9 cellular contexts compared by ENCODE assay signal in the genomic region with DNA sequence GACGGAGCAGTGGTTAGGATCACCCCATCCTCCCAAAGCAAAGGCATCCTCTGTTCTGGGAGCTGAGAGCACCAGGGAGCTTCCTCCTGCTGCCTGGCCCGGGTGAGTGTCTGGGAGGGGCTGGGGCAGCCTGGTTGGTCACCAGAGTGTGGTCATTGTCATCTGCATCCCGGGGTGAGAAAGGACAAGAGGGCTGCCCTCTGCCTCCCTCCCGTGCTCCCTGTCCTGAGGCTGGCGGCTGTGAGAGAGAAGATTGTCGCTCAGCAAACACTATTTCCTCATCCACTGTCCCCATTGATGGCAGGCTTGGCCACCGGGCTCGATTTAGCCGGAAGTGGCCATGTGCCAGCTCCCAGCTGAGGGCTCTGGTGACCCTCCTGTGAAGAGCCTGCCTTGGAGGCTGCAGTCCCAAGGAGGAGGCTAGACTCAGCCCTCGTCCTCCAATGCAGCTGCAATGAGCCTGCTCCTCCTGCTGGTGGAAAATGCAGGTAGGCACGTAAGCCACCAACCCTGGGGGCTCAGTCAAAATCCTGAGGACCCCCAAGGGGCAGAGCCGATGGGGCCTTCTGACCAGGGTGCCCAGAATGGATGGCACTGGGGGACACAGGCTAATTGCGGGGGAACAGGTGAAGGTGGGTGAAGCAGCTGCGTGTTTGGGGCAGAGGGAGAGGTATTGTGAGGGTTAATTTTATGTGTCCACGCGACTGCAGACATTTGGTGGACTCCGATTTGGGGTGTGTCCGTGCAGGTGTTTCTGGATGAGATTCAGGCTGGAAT.
DNase-seq lines count a peak whose midpoint lies in the region; ATAC-seq, FAIRE-seq and TF ChIP-seq lines count a peak whose summit lies in the region.
"Had no signal": no experiment of that assay in that cellular context is flagged by ENCODE, and none has a peak within 500 bp of the region (broad histone marks: within the 10 kb centered on the region; RNA-seq: fewer than 3 reads in every experiment).

No MANE protein-coding gene starts in this region.

- no peaks in the 10 kb centered on the region for H3K27me3 ChIP-seq in Caco-2 (replicated peaks; ENCODE audit: control insufficient read depth, insufficient read depth, low read length)
- H3K27me3 ChIP-seq in K562 (ENCODE audit: control insufficient read depth in 2 of 2, insufficient read depth in 2 of 2, low read length in 2 of 2), result no peaks in the 10 kb centered on the region

- H3K4me3 Mint-ChIP-seq in Caco-2 (ENCODE audit: unreplicated experiment), result no peak overlapping the region
- H3K4me3 Mint-ChIP-seq: activated naive CD8-positive, alpha-beta T cell treated with anti-CD3 and anti-CD28 coated beads for 36 hours had no signal

- H3K4me1 ChIP-seq in Caco-2 (no peaks in the 10 kb centered on the region), K562 (replicated peaks in 1 of 2; ENCODE audit: control insufficient read depth in 2 of 2, insufficient read depth in 2 of 2, low read length in 2 of 2) (no peaks in the 10 kb centered on the region)

- POLR2A ChIA-PET in Caco-2 (lab: Charles Lee), result no interaction called here
- POLR2A ChIA-PET in K562 (lab: Yijun Ruan, JAX), result interaction anchor here (2.0 kb wide), 1 partner anchor 10 kb away, joined by 4 read pairs; no protein-coding TSS in a partner anchor

- H3K27ac ChIP-seq in K562 (ENCODE audit: extremely low read depth, low read depth, low read length), result no peak overlapping the region

- in situ Hi-C loops in K562 (cut with MboI), result no loop called here

- no peaks in the 10 kb centered on the region for H4K20me1 ChIP-seq in K562 (replicated peaks; ENCODE audit: control insufficient read depth, insufficient read depth, low read length)

- TF ChIP-seq CTCF in Caco-2 (IDR thresholded peaks at IDR 0.05; ENCODE audit: insufficient read depth in 1 of 2, low read depth in 1 of 2, low read length in 1 of 2, severe bottlenecking in 1 of 2, unreplicated experiment in 1 of 2) (peak in 1 of 2 experiments; percentile 37), LNCaP clone FGC (IDR thresholded peaks at IDR 0.05; ENCODE audit: control insufficient read depth, extremely low read depth, insufficient read depth) (peak; percentile 19; the same call in 1 of the 2 replicates), K562 (IDR thresholded peaks at IDR 0.05 in 2 of 3, conservative IDR thresholded peaks at IDR 0.05 in 1 of 3; ENCODE audit: insufficient read depth in 2 of 3, low read depth in 1 of 3, low read length in 3 of 3) (0 out of 6 replicates have a peak, but pooled peaks of 2 of the 3 experiments have one; percentile 21 to 28)

- H3K27ac Mint-ChIP-seq in Caco-2 (ENCODE audit: unreplicated experiment), result no peak overlapping the region
- H3K27ac Mint-ChIP-seq: activated naive CD8-positive, alpha-beta T cell treated with anti-CD3 and anti-CD28 coated beads for 36 hours had no signal

- FAIRE-seq in K562 (lab: Jason Lieb, UNC), result no peak

- no peak for TF ChIP-seq POLR2A in K562 (conservative IDR thresholded peaks at IDR 0.05)

- H3K4me3 ChIP-seq in Caco-2 (ENCODE audit: low read depth, low read length), result no peak overlapping the region
- no peak overlapping the region for H3K4me3 ChIP-seq in LNCaP clone FGC (ENCODE audit: low read depth, low read length)
- no peak overlapping the region for H3K4me3 ChIP-seq in K562

- no peak overlapping the region for H3K4me2 ChIP-seq in K562 (ENCODE audit: insufficient read depth, low read length)

- DNase-seq in Caco-2 (peak; percentile 19 to 26), LNCaP clone FGC (ENCODE audit: low read depth) (no peak), K562 (ENCODE audit: extremely low read depth in 1 of 4, low spot score in 3 of 4) (no peak), mesenteric fat pad (ENCODE audit: low spot score) (peak; percentile 79)
- no peak for DNase-seq in effector CD8-positive, alpha-beta T cell (lab: John Stamatoyannopoulos, UW)
- DNase-seq: activated naive CD8-positive, alpha-beta T cell treated with anti-CD3 and anti-CD28 coated beads for 36 hours had no signal

- 2% methylated on average over 14 of the region's 18 CpGs for WGBS in K562 (ENCODE audit: insufficient coverage, low coverage, missing lambda C conversion rate)

- H3K9ac ChIP-seq in K562 (ENCODE audit: insufficient read depth in 1 of 2, low read depth in 2 of 2, low read length in 2 of 2), result no peak overlapping the region; a peak in 1 of 4 replicates

- H3K36me3 Mint-ChIP-seq in Caco-2 (ENCODE audit: insufficient read depth, unreplicated experiment), result no peaks in the 10 kb centered on the region
- H3K36me3 Mint-ChIP-seq: activated naive CD8-positive, alpha-beta T cell treated with anti-CD3 and anti-CD28 coated beads for 36 hours had no signal

- no peaks in the 10 kb centered on the region for H3K9me1 ChIP-seq in K562 (ENCODE audit: control insufficient read depth, insufficient read depth, low read length)

- peaks cover 5% of the 10 kb centered on the region for H3K9me3 Mint-ChIP-seq in Caco-2 (ENCODE audit: unreplicated experiment)
- H3K9me3 Mint-ChIP-seq: activated naive CD8-positive, alpha-beta T cell treated with anti-CD3 and anti-CD28 coated beads for 36 hours had no signal

- H3K79me2 ChIP-seq in K562 (ENCODE audit: control insufficient read depth, insufficient read depth, low read length), result no peaks in the 10 kb centered on the region

- BruUV-seq in Caco-2 (replicated peaks; lab: Mats Ljungman, UMichigan) (no TSS peak), K562 (replicated peaks; lab: Mats Ljungman, UMichigan) (no TSS peak)

- peak in 1 of 2 experiments; percentile 32; a peak in 1 of 4 replicates for TF ChIP-seq RAD21 in K562 (CRISPR knock-in tag; conservative IDR thresholded peaks at IDR 0.05 in 1 of 2, IDR thresholded peaks at IDR 0.05 in 1 of 2)

- TF ChIP-seq EP300 in K562 (IDR thresholded peaks at IDR 0.05; ENCODE audit: low read length), result no peak

- H3K27me3 Mint-ChIP-seq in Caco-2 (ENCODE audit: insufficient read depth, unreplicated experiment), result peaks cover 4% of the 10 kb centered on the region

- H3K36me3 ChIP-seq in Caco-2 (ENCODE audit: control insufficient read depth, insufficient read depth, low read length) (no peaks in the 10 kb centered on the region), K562 (ENCODE audit: control insufficient read depth, insufficient read depth, low read length) (no peaks in the 10 kb centered on the region)

- H3K4me1 Mint-ChIP-seq in Caco-2 (ENCODE audit: low read depth, unreplicated experiment), result no peaks in the 10 kb centered on the region
- H3K4me1 Mint-ChIP-seq: activated naive CD8-positive, alpha-beta T cell treated with anti-CD3 and anti-CD28 coated beads for 36 hours had no signal

- H3K9me3 ChIP-seq in Caco-2 (no peaks in the 10 kb centered on the region), K562 (replicated peaks; ENCODE audit: control insufficient read depth, insufficient read depth, low read depth, low read length) (no peaks in the 10 kb centered on the region; the same call in 1 of the 2 replicates)

- CTCF ChIA-PET in Caco-2 (lab: Charles Lee), result interaction anchor here (0.6 to 1.0 kb wide), 2 partner anchors 208 to 216 kb away, joined by 3 read pairs; no protein-coding TSS in a partner anchor
- CTCF ChIA-PET in K562 (lab: Yijun Ruan, JAX; ENCODE audit: low intra/inter-chr PET ratio), result no interaction called here

- ATAC-seq in K562 (no peak), GM21423 (IDR thresholded peaks at IDR 0.05; ENCODE audit: unreplicated experiment) (no peak), GM18861 (IDR thresholded peaks at IDR 0.05; ENCODE audit: unreplicated experiment) (no peak), GM21381 (IDR thresholded peaks at IDR 0.05; ENCODE audit: unreplicated experiment) (no peak)

- H2AFZ ChIP-seq in K562 (ENCODE audit: low read depth, low read length), result no peak overlapping the region

- intact Hi-C loops in Caco-2 (cut with micrococcal nuclease; ENCODE audit: unreplicated experiment) (no loop called here), K562 (cut with micrococcal nuclease) (no loop called here)

TF ChIP-seq in K562, 482 proteins besides CTCF, POLR2A, EP300 and RAD21 (continues in another document):
- TF ChIP-seq, protein P1, sequence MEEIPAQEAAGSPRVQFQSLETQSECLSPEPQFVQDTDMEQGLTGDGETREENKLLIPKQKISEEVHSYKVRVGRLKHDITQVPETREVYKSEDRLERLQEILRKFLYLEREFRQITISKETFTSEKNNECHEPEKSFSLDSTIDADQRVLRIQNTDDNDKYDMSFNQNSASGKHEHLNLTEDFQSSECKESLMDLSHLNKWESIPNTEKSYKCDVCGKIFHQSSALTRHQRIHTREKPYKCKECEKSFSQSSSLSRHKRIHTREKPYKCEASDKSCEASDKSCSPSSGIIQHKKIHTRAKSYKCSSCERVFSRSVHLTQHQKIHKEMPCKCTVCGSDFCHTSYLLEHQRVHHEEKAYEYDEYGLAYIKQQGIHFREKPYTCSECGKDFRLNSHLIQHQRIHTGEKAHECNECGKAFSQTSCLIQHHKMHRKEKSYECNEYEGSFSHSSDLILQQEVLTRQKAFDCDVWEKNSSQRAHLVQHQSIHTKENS (CRISPR knock-in tag; IDR thresholded peaks at IDR 0.05), result no peak
- TF ChIP-seq JUNB (CRISPR knock-in tag; conservative IDR thresholded peaks at IDR 0.05), result no peak
- no peak for TF ChIP-seq MYNN (IDR thresholded peaks at IDR 0.05)
- TF ChIP-seq MYNN (CRISPR knock-in tag; IDR thresholded peaks at IDR 0.05), result no peak

Comparison
In these comparisons a context has a peak if more than half of its experiments do, and no peak if none do; other contexts are left out.
1. DNase-seq: peak in Caco-2 (2 of 2) and mesenteric fat pad (single experiment); none in LNCaP clone FGC (single experiment), K562 (0 of 4) and effector CD8-positive, alpha-beta T cell (single experiment).